8 cellular contexts compared by ENCODE assay signal in the genomic region with DNA sequence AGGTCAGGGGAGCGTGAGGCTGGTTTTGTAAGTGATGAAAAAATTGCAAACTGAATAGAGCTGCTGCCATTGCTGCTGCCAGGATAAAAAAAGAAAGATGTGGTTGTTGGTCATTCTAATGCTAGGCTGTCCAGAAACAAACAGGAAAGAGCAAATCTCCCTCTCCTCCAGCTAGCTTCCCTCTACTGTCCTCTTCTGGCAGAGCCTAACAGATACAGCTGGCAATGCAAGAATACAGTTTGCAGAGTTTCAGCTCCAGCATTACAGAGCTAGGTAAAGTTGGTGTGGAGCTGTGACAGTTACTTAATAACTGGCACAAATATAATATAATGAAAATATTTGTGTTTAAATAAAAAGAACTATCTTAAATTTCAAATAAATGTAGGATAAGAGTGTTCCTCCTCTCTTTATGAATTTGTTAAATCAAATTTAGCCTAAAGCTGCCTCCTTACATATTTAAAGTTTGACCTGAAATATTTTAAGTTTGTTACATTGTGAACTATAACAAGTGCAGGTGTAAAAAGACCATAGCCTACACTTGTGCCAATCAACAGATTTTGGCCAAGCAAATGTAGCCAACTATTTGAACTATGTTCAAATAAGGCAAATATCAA.
DNase-seq lines count a peak whose midpoint lies in the region; ATAC-seq lines count a peak whose summit lies in the region.

No MANE protein-coding gene starts in this region.

- no peaks in the 10 kb centered on the region for H3K9me3 ChIP-seq in right cardiac atrium (ENCODE audit: control insufficient read depth, low read length)

- H3K4me1 ChIP-seq in right cardiac atrium (ENCODE audit: control insufficient read depth, insufficient read depth, low read length) = no peaks in the 10 kb centered on the region

- H3K27ac ChIP-seq in right cardiac atrium (ENCODE audit: low read length) = no peak overlapping the region

- 32% methylated on average over 1 of the region's 1 CpG for WGBS in right cardiac atrium

- intact Hi-C loops in right cardiac atrium (cut with DNase I) = no loop called here

- no peaks in the 10 kb centered on the region for H3K9me3 Mint-ChIP-seq in stimulated activated effector memory CD8-positive, alpha-beta T cell treated with anti-CD3 and anti-CD28 coated beads, Interleukin-12 subunit alpha, Interleukin-12 subunit beta, amount 100 ng/mL, for 72 hours
- H3K9me3 Mint-ChIP-seq in activated T-helper 17 cell treated with anti-CD3 and anti-CD28 coated beads, Interleukin-2, amount 50 U/mL, for 72 hours = no peaks in the 10 kb centered on the region

- H3K27me3 Mint-ChIP-seq in activated T-helper 17 cell treated with anti-CD3 and anti-CD28 coated beads, Interleukin-2, amount 50 U/mL, for 72 hours = peaks cover 17% of the 10 kb centered on the region

- no peak overlapping the region for H3K4me3 Mint-ChIP-seq in stimulated activated effector memory CD8-positive, alpha-beta T cell treated with anti-CD3 and anti-CD28 coated beads, Interleukin-12 subunit alpha, Interleukin-12 subunit beta, amount 100 ng/mL, for 72 hours
- no peak overlapping the region for H3K4me3 Mint-ChIP-seq in activated T-helper 17 cell treated with anti-CD3 and anti-CD28 coated beads, Interleukin-2, amount 50 U/mL, for 72 hours

- H3K4me1 Mint-ChIP-seq in stimulated activated effector memory CD8-positive, alpha-beta T cell treated with anti-CD3 and anti-CD28 coated beads, Interleukin-12 subunit alpha, Interleukin-12 subunit beta, amount 100 ng/mL, for 72 hours = no peaks in the 10 kb centered on the region
- no peaks in the 10 kb centered on the region for H3K4me1 Mint-ChIP-seq in activated T-helper 17 cell treated with anti-CD3 and anti-CD28 coated beads, Interleukin-2, amount 50 U/mL, for 72 hours

- ATAC-seq in GM21529 (IDR thresholded peaks at IDR 0.05; ENCODE audit: unreplicated experiment) (peak; percentile 75), right cardiac atrium (peak; percentile 37 to 43)
- ATAC-seq in stimulated activated effector memory CD8-positive, alpha-beta T cell treated with anti-CD3 and anti-CD28 coated beads, Interleukin-12 subunit alpha, Interleukin-12 subunit beta, amount 100 ng/mL, for 72 hours = no peak
- ATAC-seq in activated T-helper 17 cell treated with anti-CD3 and anti-CD28 coated beads, Interleukin-2, amount 50 U/mL, for 72 hours (replicated peaks) = no peak

- no peaks in the 10 kb centered on the region for H3K27me3 ChIP-seq in right cardiac atrium (ENCODE audit: control insufficient read depth, insufficient read depth)

- no peaks in the 10 kb centered on the region for H3K36me3 Mint-ChIP-seq in stimulated activated effector memory CD8-positive, alpha-beta T cell treated with anti-CD3 and anti-CD28 coated beads, Interleukin-12 subunit alpha, Interleukin-12 subunit beta, amount 100 ng/mL, for 72 hours
- no peaks in the 10 kb centered on the region for H3K36me3 Mint-ChIP-seq in activated T-helper 17 cell treated with anti-CD3 and anti-CD28 coated beads, Interleukin-2, amount 50 U/mL, for 72 hours (ENCODE audit: low read depth)

- H3K27ac Mint-ChIP-seq in stimulated activated effector memory CD8-positive, alpha-beta T cell treated with anti-CD3 and anti-CD28 coated beads, Interleukin-12 subunit alpha, Interleukin-12 subunit beta, amount 100 ng/mL, for 72 hours = no peak overlapping the region
- no peak overlapping the region for H3K27ac Mint-ChIP-seq in activated T-helper 17 cell treated with anti-CD3 and anti-CD28 coated beads, Interleukin-2, amount 50 U/mL, for 72 hours

- H3K4me3 ChIP-seq in right cardiac atrium (ENCODE audit: low read length) = no peak overlapping the region

- DNase-seq in COLO829 (ENCODE audit: low spot score) (peak; percentile 20), NCI-H82 treated with DMSO at 0.1 percent for 48 hours (lab: John Stamatoyannopoulos, UW; ENCODE audit: unreplicated experiment) (peak; percentile 11), right cardiac atrium (no peak), mucosa of gallbladder (ENCODE audit: low spot score) (no peak), AG20443 (ENCODE audit: low spot score) (no peak)
- DNase-seq in stimulated activated effector memory CD8-positive, alpha-beta T cell treated with anti-CD3 and anti-CD28 coated beads, Interleukin-12 subunit alpha, Interleukin-12 subunit beta, amount 100 ng/mL, for 72 hours (ENCODE audit: low spot score in 2 of 2) = no peak

Comparison
In these comparisons a context has a peak if more than half of its experiments do, and no peak if none do; other contexts are left out.
1. DNase-seq: peak in COLO829 (single experiment) and NCI-H82 treated with DMSO at 0.1 percent for 48 hours (single experiment); none in right cardiac atrium (0 of 3), stimulated activated effector memory CD8-positive, alpha-beta T cell treated with anti-CD3 and anti-CD28 coated beads, Interleukin-12 subunit alpha, Interleukin-12 subunit beta, amount 100 ng/mL, for 72 hours (0 of 2), mucosa of gallbladder (single experiment) and AG20443 (single experiment).
2. ATAC-seq: peak in GM21529 (single experiment) and right cardiac atrium (2 of 2); none in stimulated activated effector memory CD8-positive, alpha-beta T cell treated with anti-CD3 and anti-CD28 coated beads, Interleukin-12 subunit alpha, Interleukin-12 subunit beta, amount 100 ng/mL, for 72 hours (single experiment) and activated T-helper 17 cell treated with anti-CD3 and anti-CD28 coated beads, Interleukin-2, amount 50 U/mL, for 72 hours (single experiment).